ENCODE assay signal across 15 cellular contexts in the genomic region with DNA sequence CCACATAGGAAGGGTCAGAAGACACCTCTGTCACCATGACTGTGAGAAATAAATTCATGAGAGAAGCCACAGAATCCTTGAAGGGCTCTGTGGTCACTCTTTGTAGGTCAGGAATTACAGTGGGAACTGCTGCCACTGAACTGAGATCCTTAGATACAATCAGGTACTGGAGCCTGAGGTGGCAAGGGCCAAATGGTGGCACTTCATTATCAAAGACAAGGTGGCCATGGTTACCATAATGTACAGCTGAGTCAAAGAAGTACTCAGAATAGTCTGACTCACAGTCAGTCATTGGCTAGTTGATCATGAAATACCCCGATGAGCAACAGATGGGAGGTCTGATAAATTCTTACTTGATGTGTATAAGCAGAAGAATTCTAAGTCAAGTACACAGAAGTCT.
DNase-seq lines count a peak whose midpoint lies in the region; ATAC-seq and TF ChIP-seq lines count a peak whose summit lies in the region.
"Had no signal": no experiment of that assay in that cellular context is flagged by ENCODE, and none has a peak within 500 bp of the region (broad histone marks: within the 10 kb centered on the region; RNA-seq: fewer than 3 reads in every experiment).

No MANE protein-coding gene starts in this region.

- no peaks in the 10 kb centered on the region for H3K9me3 ChIP-seq in mesenchymal stem cell (ENCODE audit: control insufficient read depth, low read length)
- no peaks in the 10 kb centered on the region for H3K9me3 ChIP-seq in prostate gland
- H3K9me3 ChIP-seq: esophagus muscularis mucosa, transverse colon had no signal

- no peaks in the 10 kb centered on the region for H4K20me1 ChIP-seq in GM23338 (replicated peaks; ENCODE audit: insufficient read depth)

- H3K27ac ChIP-seq in mesenchymal stem cell (ENCODE audit: low read length, poor library complexity, severe bottlenecking) (no peak overlapping the region), GM23338 (ENCODE audit: low read depth) (no peak overlapping the region), prostate gland (no peak overlapping the region)
- H3K27ac ChIP-seq: esophagus muscularis mucosa, PC-9, transverse colon had no signal

- WGBS in mesenchymal stem cell: no CpG with 5 or more reads among the region's 1 CpG
- WGBS in prostate gland: 36% methylated on average over 1 of the region's 1 CpG

- H3K9me2 ChIP-seq in GM23338 (ENCODE audit: insufficient read depth): no peaks in the 10 kb centered on the region

- no peak overlapping the region for H3K18ac ChIP-seq in mesenchymal stem cell (ENCODE audit: low read depth in 1 of 2, low read length in 2 of 2)

- H3K4me2 ChIP-seq in mesenchymal stem cell (ENCODE audit: low read length, poor library complexity, severe bottlenecking) (no peak overlapping the region), GM23338 (no peak overlapping the region)
- H3K4me2 ChIP-seq: PC-9 had no signal

- intact Hi-C loops in prostate gland (cut with DNase I): no loop called here

- no peak overlapping the region for H2BK5ac ChIP-seq in mesenchymal stem cell (ENCODE audit: low read depth, low read length, poor library complexity, severe bottlenecking)

- no peak for TF ChIP-seq CTCF in GM23338 (conservative IDR thresholded peaks at IDR 0.05; ENCODE audit: low read depth in 2 of 2)
- no peak for TF ChIP-seq CTCF in prostate gland (IDR thresholded peaks at IDR 0.05)

- H4K91ac ChIP-seq in mesenchymal stem cell (ENCODE audit: low read length): no peak overlapping the region

- no peaks in the 10 kb centered on the region for H3K27me3 Mint-ChIP-seq in GM23338 (ENCODE audit: insufficient read depth, low read depth, poor library complexity)

- peaks cover 5% of the 10 kb centered on the region; the same call in 2 of the 3 replicates for H3K4me1 Mint-ChIP-seq in GM23338

- no peaks in the 10 kb centered on the region for H3K27me3 ChIP-seq in mesenchymal stem cell (ENCODE audit: control insufficient read depth in 1 of 2, insufficient read depth in 1 of 2, low read length in 2 of 2)
- H3K27me3 ChIP-seq in GM23338 (ENCODE audit: insufficient read depth): no peaks in the 10 kb centered on the region
- no peaks in the 10 kb centered on the region for H3K27me3 ChIP-seq in prostate gland (replicated peaks; ENCODE audit: insufficient read depth)
- H3K27me3 ChIP-seq: esophagus muscularis mucosa, transverse colon had no signal

- no peak overlapping the region for H3K23ac ChIP-seq in mesenchymal stem cell (ENCODE audit: low read length in 2 of 2)

- H3K4ac ChIP-seq in mesenchymal stem cell (ENCODE audit: low read depth in 1 of 2, low read length in 2 of 2): no peak overlapping the region

- H3K79me2 ChIP-seq in GM23338 (replicated peaks; ENCODE audit: insufficient read depth): no peaks in the 10 kb centered on the region

- no peak overlapping the region for H2BK120ac ChIP-seq in mesenchymal stem cell (ENCODE audit: low read depth, low read length)

- no peak overlapping the region; the same call in 1 of the 2 replicates for H3K27ac Mint-ChIP-seq in GM23338

- no peak overlapping the region for H2AFZ ChIP-seq in mesenchymal stem cell (ENCODE audit: low read depth, low read length)
- H2AFZ ChIP-seq in GM23338: no peak overlapping the region
- H2AFZ ChIP-seq: PC-9 had no signal

- no peak overlapping the region for H4K8ac ChIP-seq in mesenchymal stem cell (ENCODE audit: low read length)

- H2BK12ac ChIP-seq in mesenchymal stem cell (ENCODE audit: low read length in 2 of 2): no peak overlapping the region

- no peaks in the 10 kb centered on the region for H3K9me3 Mint-ChIP-seq in GM23338

- ATAC-seq in HG02610 (IDR thresholded peaks at IDR 0.05; ENCODE audit: unreplicated experiment) (peak; percentile 64), GM23338 (no peak)

- H3K4me1 ChIP-seq in mesenchymal stem cell (ENCODE audit: control insufficient read depth, insufficient read depth, low read depth, low read length): no peaks in the 10 kb centered on the region
- H3K4me1 ChIP-seq in GM23338 (ENCODE audit: insufficient read depth): no peaks in the 10 kb centered on the region; the same call in 1 of the 2 replicates
- no peaks in the 10 kb centered on the region for H3K4me1 ChIP-seq in prostate gland (replicated peaks)
- H3K4me1 ChIP-seq: transverse colon had no signal

- no peak overlapping the region for H2AK5ac ChIP-seq in mesenchymal stem cell (ENCODE audit: low read length, severe bottlenecking)

- peak overlapping the region; percentile 12 for H3K9ac ChIP-seq in mesenchymal stem cell (ENCODE audit: low read length)

- H3K14ac ChIP-seq in mesenchymal stem cell (ENCODE audit: low read length in 2 of 2): no peak overlapping the region

- H3K36me3 Mint-ChIP-seq in GM23338 (ENCODE audit: low read depth): no peaks in the 10 kb centered on the region; the same call in 2 of the 3 replicates

- TF ChIP-seq POLR2A in prostate gland (IDR thresholded peaks at IDR 0.05): no peak

- no peaks in the 10 kb centered on the region for H3F3A ChIP-seq in GM23338 (replicated peaks; ENCODE audit: low read depth)

- no peaks in the 10 kb centered on the region for H3K79me1 ChIP-seq in mesenchymal stem cell (replicated peaks; ENCODE audit: low read length, poor library complexity, severe bottlenecking)

- DNase-seq in GM03348 (ENCODE audit: low spot score) (peak; percentile 12), mesenchymal stem cell (no peak), GM23338 (ENCODE audit: low spot score) (no peak), NOMO-1 treated with DMSO at 0.1 percent for 48 hours (lab: John Stamatoyannopoulos, UW; ENCODE audit: unreplicated experiment) (no peak), prostate gland (ENCODE audit: low spot score) (no peak), amniotic stem cell (lab: John Stamatoyannopoulos, UW) (no peak)
- peak; percentile 12 for DNase-seq in activated naive CD4-positive, alpha-beta T cell treated with anti-CD3 and anti-CD28 coated beads, Interleukin-2, amount 50 U/mL, for 16 hours
- DNase-seq: activated CD8-positive, alpha-beta memory T cell treated with anti-CD3 and anti-CD28 coated beads, Interleukin-2, amount 50 U/mL, for 48 hours; central memory CD4-positive, alpha-beta T cell; KG1; NCI-H2171; PC-9; transverse colon had no signal

- H3K36me3 ChIP-seq in mesenchymal stem cell (ENCODE audit: control insufficient read depth in 1 of 2, insufficient read depth in 2 of 2, low read depth in 1 of 2, low read length in 2 of 2): no peaks in the 10 kb centered on the region
- H3K36me3 ChIP-seq in GM23338 (ENCODE audit: insufficient read depth): no peaks in the 10 kb centered on the region
- no peaks in the 10 kb centered on the region for H3K36me3 ChIP-seq in prostate gland
- H3K36me3 ChIP-seq: esophagus muscularis mucosa, transverse colon had no signal

- no peak overlapping the region for H3K4me3 Mint-ChIP-seq in GM23338

- H3K4me3 ChIP-seq in mesenchymal stem cell (ENCODE audit: insufficient read depth in 1 of 2, low read depth in 1 of 2, low read length in 2 of 2): no peak overlapping the region
- H3K4me3 ChIP-seq in GM23338: no peak overlapping the region
- no peak overlapping the region for H3K4me3 ChIP-seq in prostate gland
- H3K4me3 ChIP-seq: esophagus muscularis mucosa, PC-9, transverse colon had no signal

- H2BK15ac ChIP-seq in mesenchymal stem cell (ENCODE audit: low read depth, poor library complexity, severe bottlenecking): no peak overlapping the region

Comparison
In these comparisons a context has a peak if more than half of its experiments do, and no peak if none do; other contexts are left out.
1. DNase-seq: peak in GM03348 (single experiment) and activated naive CD4-positive, alpha-beta T cell treated with anti-CD3 and anti-CD28 coated beads, Interleukin-2, amount 50 U/mL, for 16 hours (single experiment); none in mesenchymal stem cell (single experiment), GM23338 (single experiment), NOMO-1 treated with DMSO at 0.1 percent for 48 hours (single experiment), prostate gland (single experiment) and amniotic stem cell (single experiment).